In genomic region chr10:81570878-81571794, GRCh38 we compare ENCODE assay signal across 19 cellular contexts.
A peak's percentile ranks its signal among the peaks of the same experiment; 100 is the strongest.
DNase-seq lines count a peak whose midpoint lies in the region; ATAC-seq and TF ChIP-seq lines count a peak whose summit lies in the region.
"Had no signal": no experiment of that assay in that cellular context is flagged by ENCODE, and none has a peak within 500 bp of the region (broad histone marks: within the 10 kb centered on the region; RNA-seq: fewer than 3 reads in every experiment).

No MANE protein-coding gene starts in this region.

- H3K27me3 ChIP-seq in right cardiac atrium (ENCODE audit: control insufficient read depth, insufficient read depth) = no peaks in the 10 kb centered on the region
- no peaks in the 10 kb centered on the region for H3K27me3 ChIP-seq in endodermal cell (ENCODE audit: control insufficient read depth, insufficient read depth, low read length, poor library complexity, severe bottlenecking)
- no peaks in the 10 kb centered on the region for H3K27me3 ChIP-seq in neuronal stem cell (ENCODE audit: control insufficient read depth in 3 of 3, insufficient read depth in 3 of 3, low read depth in 1 of 3, low read length in 3 of 3)
- no peaks in the 10 kb centered on the region for H3K27me3 ChIP-seq in aorta (ENCODE audit: control insufficient read depth in 1 of 2, insufficient read depth in 2 of 2, low read length in 1 of 2)
- H3K27me3 ChIP-seq: SJSA1 had no signal

- H3K4me3 Mint-ChIP-seq in endodermal cell = no peak overlapping the region
- H3K4me3 Mint-ChIP-seq in activated CD4-positive, alpha-beta memory T cell treated with anti-CD3 and anti-CD28 coated beads, Interleukin-2, amount 10 ng/mL, durations not matched to agents 7 days and 5 days = no peak overlapping the region

- no peaks in the 10 kb centered on the region for H3K9me3 ChIP-seq in right cardiac atrium (ENCODE audit: control insufficient read depth, low read length)
- no peaks in the 10 kb centered on the region for H3K9me3 ChIP-seq in endodermal cell (ENCODE audit: control insufficient read depth, low read length)
- no peaks in the 10 kb centered on the region for H3K9me3 ChIP-seq in neuronal stem cell (replicated peaks in 1 of 2; ENCODE audit: control insufficient read depth in 2 of 2, insufficient read depth in 1 of 2, low read depth in 1 of 2, low read length in 2 of 2)
- H3K9me3 ChIP-seq in aorta (ENCODE audit: control insufficient read depth, low read length) = no peaks in the 10 kb centered on the region

- H2AFZ ChIP-seq in neuronal stem cell (ENCODE audit: low read length) = no peak overlapping the region

- TF ChIP-seq CTCF in endodermal cell (conservative IDR thresholded peaks at IDR 0.05) = peak; percentile 30

- H3K36me3 Mint-ChIP-seq in endodermal cell (ENCODE audit: low read depth) = no peaks in the 10 kb centered on the region
- no peaks in the 10 kb centered on the region for H3K36me3 Mint-ChIP-seq in activated CD4-positive, alpha-beta memory T cell treated with anti-CD3 and anti-CD28 coated beads, Interleukin-2, amount 10 ng/mL, durations not matched to agents 7 days and 5 days (ENCODE audit: low read depth)
- H3K36me3 Mint-ChIP-seq: CD4-positive, alpha-beta memory T cell had no signal

- no peak overlapping the region for H2BK15ac ChIP-seq in neuronal stem cell (ENCODE audit: low read length)

- peaks cover 3% of the 10 kb centered on the region for H3K9me3 Mint-ChIP-seq in endodermal cell
- peaks cover 7% of the 10 kb centered on the region for H3K9me3 Mint-ChIP-seq in activated CD4-positive, alpha-beta memory T cell treated with anti-CD3 and anti-CD28 coated beads, Interleukin-2, amount 10 ng/mL, durations not matched to agents 7 days and 5 days

- H2BK12ac ChIP-seq in neuronal stem cell (ENCODE audit: low read length) = peak overlapping the region; percentile 54

- peak in 2 of 3 donors; percentile 22 to 42 for DNase-seq in right cardiac atrium
- DNase-seq in left ventricle myocardium superior = no peak
- peak; percentile 46 for DNase-seq in endodermal cell
- DNase-seq in neuronal stem cell (ENCODE audit: low spot score) = no peak
- DNase-seq in aorta = peak in 1 of 2 donors; percentile 58
- DNase-seq in activated CD4-positive, alpha-beta memory T cell treated with anti-CD3 and anti-CD28 coated beads, Interleukin-2, amount 10 ng/mL, durations not matched to agents 7 days and 5 days = no peak
- DNase-seq: 8988T; CD4-positive, alpha-beta memory T cell; GOT3; Karpas-422; MV-4-11; NCI-H1694 treated with DMSO at 0.1 percent for 48 hours; NCI-H446; NCI-H526; OCI-M1 had no signal

- H2AK5ac ChIP-seq in neuronal stem cell (ENCODE audit: low read depth, low read length) = peak overlapping the region; percentile 74

- no peak overlapping the region for H3K27ac ChIP-seq in right cardiac atrium (ENCODE audit: low read length)
- H3K27ac ChIP-seq in endodermal cell (ENCODE audit: low read depth, low read length) = no peak overlapping the region
- H3K27ac ChIP-seq in neuronal stem cell (replicated peaks; ENCODE audit: low read length) = no peak overlapping the region
- no peak overlapping the region for H3K27ac ChIP-seq in aorta (ENCODE audit: low read depth in 1 of 2, low read length in 2 of 2)
- H3K27ac ChIP-seq: BLaER1 treated with 17β-estradiol and CSF1 and Interleukin-3, amounts not matched to agents 10 nM and 100 nM; SJSA1 had no signal

- H3K4me3 ChIP-seq in right cardiac atrium (ENCODE audit: low read length) = no peak overlapping the region
- H3K4me3 ChIP-seq in endodermal cell (ENCODE audit: low read length) = no peak overlapping the region
- no peak overlapping the region for H3K4me3 ChIP-seq in neuronal stem cell (ENCODE audit: low read length in 2 of 2)
- H3K4me3 ChIP-seq in aorta (ENCODE audit: low read length in 2 of 2) = no peak overlapping the region
- H3K4me3 ChIP-seq: BLaER1 treated with 17β-estradiol and CSF1 and Interleukin-3, amounts not matched to agents 10 nM and 100 nM; SJSA1 had no signal

- H3K36me3 ChIP-seq in endodermal cell (ENCODE audit: control insufficient read depth, insufficient read depth, low read length) (no peaks in the 10 kb centered on the region), neuronal stem cell (replicated peaks in 1 of 2; ENCODE audit: control insufficient read depth in 2 of 2, insufficient read depth in 2 of 2, low read length in 2 of 2) (no peaks in the 10 kb centered on the region), aorta (ENCODE audit: control insufficient read depth in 1 of 2, insufficient read depth in 2 of 2, low read length in 1 of 2) (no peaks in the 10 kb centered on the region)
- H3K36me3 ChIP-seq: BLaER1 treated with 17β-estradiol and CSF1 and Interleukin-3, amounts not matched to agents 10 nM and 100 nM; SJSA1 had no signal

- H3K9ac ChIP-seq in endodermal cell (ENCODE audit: extremely low read depth, low read length, poor library complexity, severe bottlenecking) (no peak overlapping the region), neuronal stem cell (ENCODE audit: low read depth, low read length, poor library complexity) (no peak overlapping the region)
- H3K9ac ChIP-seq: BLaER1 treated with 17β-estradiol and CSF1 and Interleukin-3, amounts not matched to agents 10 nM and 100 nM had no signal

- H3K27me3 Mint-ChIP-seq in endodermal cell (ENCODE audit: insufficient read depth) = no peaks in the 10 kb centered on the region
- H3K27me3 Mint-ChIP-seq in activated CD4-positive, alpha-beta memory T cell treated with anti-CD3 and anti-CD28 coated beads, Interleukin-2, amount 10 ng/mL, durations not matched to agents 7 days and 5 days = no peaks in the 10 kb centered on the region
- H3K27me3 Mint-ChIP-seq: CD4-positive, alpha-beta memory T cell had no signal

- H3K18ac ChIP-seq in neuronal stem cell (ENCODE audit: low read length) = no peak overlapping the region

- peak overlapping the region; percentile 44 for H3K23ac ChIP-seq in neuronal stem cell (ENCODE audit: low read depth, low read length, poor library complexity)

- H4K8ac ChIP-seq in neuronal stem cell (ENCODE audit: low read depth, low read length) = no peak overlapping the region

- H2BK5ac ChIP-seq in neuronal stem cell (ENCODE audit: low read length) = peak overlapping the region; percentile 62

- H3K4me1 Mint-ChIP-seq in endodermal cell = no peaks in the 10 kb centered on the region
- H3K4me1 Mint-ChIP-seq in activated CD4-positive, alpha-beta memory T cell treated with anti-CD3 and anti-CD28 coated beads, Interleukin-2, amount 10 ng/mL, durations not matched to agents 7 days and 5 days = no peaks in the 10 kb centered on the region
- H3K4me1 Mint-ChIP-seq: CD4-positive, alpha-beta memory T cell had no signal

- intact Hi-C loops in right cardiac atrium (cut with DNase I) = no loop called here
- intact Hi-C loops in left ventricle myocardium superior (cut with micrococcal nuclease) = no loop called here
- intact Hi-C loops in aorta (cut with DNase I) = no loop called here

- H3K4me2 ChIP-seq in neuronal stem cell (ENCODE audit: insufficient read depth, low read length, poor library complexity, severe bottlenecking) = no peak overlapping the region
- H3K4me2 ChIP-seq: BLaER1 treated with 17β-estradiol and CSF1 and Interleukin-3, amounts not matched to agents 10 nM and 100 nM had no signal

- H3K14ac ChIP-seq in neuronal stem cell (ENCODE audit: low read length) = peak overlapping the region; percentile 51

- no peak overlapping the region for H3K4ac ChIP-seq in neuronal stem cell (ENCODE audit: low read length)

- POLR2A ChIA-PET in activated CD4-positive, alpha-beta memory T cell treated with anti-CD3 and anti-CD28 coated beads, Interleukin-2, amount 10 ng/mL, durations not matched to agents 7 days and 5 days (lab: Charles Lee) = no interaction called here

- H3K79me1 ChIP-seq in neuronal stem cell (ENCODE audit: low read depth, low read length) = peaks cover 3% of the 10 kb centered on the region

- CTCF ChIA-PET in activated CD4-positive, alpha-beta memory T cell treated with anti-CD3 and anti-CD28 coated beads, Interleukin-2, amount 10 ng/mL, durations not matched to agents 7 days and 5 days (lab: Charles Lee) = no interaction called here

- 89% methylated on average over 21 of the region's 21 CpGs for WGBS in right cardiac atrium
- 94 to 99% methylated on average over 7 to 21 of the region's 21 CpGs for WGBS in endodermal cell (ENCODE audit: insufficient coverage in 1 of 2, insufficient read length in 1 of 2), 2 experiments
- no CpG with 5 or more reads among the region's 21 CpGs for WGBS in neuronal stem cell (ENCODE audit: extremely low coverage in 2 of 2, insufficient read length in 2 of 2, insufficient replicate concordance in 1 of 2), 2 donors
- 89 to 91% methylated on average over 21 of the region's 21 CpGs for WGBS in aorta, 2 donors

- H4K91ac ChIP-seq in neuronal stem cell (ENCODE audit: low read depth, low read length, poor library complexity) = no peak overlapping the region

- ATAC-seq in right cardiac atrium = peak in 1 of 2 donors; percentile 14
- ATAC-seq in left ventricle myocardium superior = no peak
- peak; percentile 28 for ATAC-seq in aorta (ENCODE audit: low FRiP score)
- no peak for ATAC-seq in HG03457 (IDR thresholded peaks at IDR 0.05; ENCODE audit: unreplicated experiment)

- H3K4me1 ChIP-seq in right cardiac atrium (ENCODE audit: control insufficient read depth, insufficient read depth, low read length) = no peaks in the 10 kb centered on the region
- H3K4me1 ChIP-seq in endodermal cell (ENCODE audit: control insufficient read depth, insufficient read depth, low read length) = no peaks in the 10 kb centered on the region
- no peaks in the 10 kb centered on the region for H3K4me1 ChIP-seq in neuronal stem cell (ENCODE audit: control insufficient read depth in 2 of 2, insufficient read depth in 1 of 2, low read depth in 1 of 2, low read length in 2 of 2)
- no peaks in the 10 kb centered on the region for H3K4me1 ChIP-seq in aorta (ENCODE audit: control insufficient read depth in 1 of 2, insufficient read depth in 2 of 2, low read length in 2 of 2)
- H3K4me1 ChIP-seq: BLaER1 treated with 17β-estradiol and CSF1 and Interleukin-3, amounts not matched to agents 10 nM and 100 nM; Caco-2; SJSA1 had no signal

- no peak overlapping the region for H3K27ac Mint-ChIP-seq in endodermal cell
- H3K27ac Mint-ChIP-seq in activated CD4-positive, alpha-beta memory T cell treated with anti-CD3 and anti-CD28 coated beads, Interleukin-2, amount 10 ng/mL, durations not matched to agents 7 days and 5 days = no peak overlapping the region
- H3K27ac Mint-ChIP-seq: CD4-positive, alpha-beta memory T cell had no signal

- H2BK120ac ChIP-seq in neuronal stem cell (ENCODE audit: low read depth, low read length) = no peak overlapping the region

Comparison
In these comparisons a context has a peak if more than half of its experiments do, and no peak if none do; other contexts are left out.
1. DNase-seq: peak in right cardiac atrium (2 of 3) and endodermal cell (single experiment); none in left ventricle myocardium superior (single experiment), neuronal stem cell (single experiment) and activated CD4-positive, alpha-beta memory T cell treated with anti-CD3 and anti-CD28 coated beads, Interleukin-2, amount 10 ng/mL, durations not matched to agents 7 days and 5 days (single experiment).